In the genomic region with DNA sequence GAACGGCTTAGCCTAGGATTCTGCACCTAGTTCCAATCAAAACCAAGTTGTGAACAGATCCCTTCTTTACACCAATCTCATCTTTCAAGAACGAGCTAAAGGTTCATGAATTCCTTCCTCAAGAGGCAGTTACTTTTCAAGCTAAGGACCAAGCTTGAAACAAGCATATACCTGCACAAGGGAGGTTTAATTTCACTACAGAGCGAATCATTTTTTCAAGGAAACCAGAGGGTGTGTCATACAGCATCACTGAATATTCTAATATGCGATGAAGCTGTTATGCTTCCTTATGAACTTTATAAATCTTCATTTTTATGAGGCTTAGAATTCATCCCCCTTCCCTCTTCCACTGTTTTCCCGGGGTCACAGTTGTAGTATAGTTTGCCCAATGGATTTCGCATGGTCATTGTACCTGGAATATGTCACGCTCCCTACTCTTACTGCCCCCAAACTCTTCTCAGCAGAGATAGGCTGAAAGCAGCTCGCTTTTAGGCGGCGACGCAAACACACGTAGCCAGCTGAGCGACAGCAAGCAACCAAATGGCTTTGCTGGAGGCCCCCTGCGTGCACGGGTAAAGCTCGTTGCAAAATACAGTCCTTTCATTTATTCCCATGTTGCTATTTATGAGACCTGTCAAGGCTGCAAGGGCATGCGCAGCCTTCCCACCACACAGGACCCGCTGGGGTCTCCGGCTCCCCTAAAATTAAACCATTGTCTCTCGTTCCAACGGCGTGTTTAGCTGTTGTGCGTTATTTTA, we compare ENCODE assay signal across 8 cellular contexts. TPM values are rescaled to one million over a fixed set of nuclear protein-coding genes. Genes with fewer than 3 reads are reported as not detected.
A peak's percentile ranks its signal among the peaks of the same experiment; 100 is the strongest.
DNase-seq lines count a peak whose midpoint lies in the region; ATAC-seq, FAIRE-seq and TF ChIP-seq lines count a peak whose summit lies in the region.

No MANE protein-coding gene starts in this region.

- no peak overlapping the region for H2AFZ ChIP-seq in HepG2 (ENCODE audit: low read length)

- peaks cover 13% of the 10 kb centered on the region for H3K4me1 Mint-ChIP-seq in WTC11

- in situ Hi-C loops in HepG2 (cut with HindIII; ENCODE audit: extremely low pct_ligation_motif_present, low pct_unique_long_range_greater_than_20kb), result no loop called here

- H3K4me2 ChIP-seq in HepG2 (ENCODE audit: low read depth, low read length), result peak overlapping the region; percentile 85

- H3K36me3 ChIP-seq in colonic mucosa (no peaks in the 10 kb centered on the region), HepG2 (replicated peaks in 1 of 2; ENCODE audit: control insufficient read depth in 1 of 2, insufficient read depth in 2 of 2, low read length in 2 of 2) (peaks cover 1 to 15% of the 10 kb centered on the region in 2 experiments; a peak in 2 of 5 replicates)

- no TSS peak for BruUV-seq in HepG2 (replicated peaks; lab: Mats Ljungman, UMichigan)

- H3K27me3 ChIP-seq in colonic mucosa (no peaks in the 10 kb centered on the region), HepG2 (ENCODE audit: control insufficient read depth in 1 of 2, insufficient read depth in 2 of 2, low read length in 2 of 2) (no peaks in the 10 kb centered on the region; a peak in 1 of 5 replicates)

- H3K79me2 ChIP-seq in HepG2 (ENCODE audit: insufficient read depth, low read length), result peaks cover 42% of the 10 kb centered on the region

- H3K27ac Mint-ChIP-seq in WTC11, result peak overlapping the region; percentile 29; the same call in 1 of the 2 replicates

- H3K4me3 ChIP-seq in GM12865 (ENCODE audit: low read depth, low read length) (peak overlapping the region; percentile 84), colonic mucosa (peak overlapping the region; percentile 98), HepG2 (replicated peaks in 1 of 3; ENCODE audit: insufficient read depth in 1 of 3, low read depth in 2 of 3, low read length in 3 of 3) (peak overlapping the region; percentile 90 to 94 (median 90))

- H3K4me1 ChIP-seq in colonic mucosa, result peaks cover 5% of the 10 kb centered on the region
- peaks cover 72% of the 10 kb centered on the region for H3K4me1 ChIP-seq in HepG2 (ENCODE audit: insufficient read depth, low read length)

- ATAC-seq in HG02885 (IDR thresholded peaks at IDR 0.05; ENCODE audit: poor library complexity, unreplicated experiment), result peak; percentile 37
- ATAC-seq in WTC11, result peak; percentile 7; the same call in 1 of the 2 replicates
- peak; percentile 60 for ATAC-seq in HepG2

- TF ChIP-seq POLR2A in HepG2 (IDR thresholded peaks at IDR 0.05; ENCODE audit: insufficient read depth in 1 of 2, low read depth in 2 of 2, low read length in 2 of 2), result peak; percentile 53 to 54; a peak in 3 of 4 replicates

- H3K4me3 Mint-ChIP-seq in WTC11, result peak overlapping the region; percentile 86

- FAIRE-seq in HepG2 (lab: Jason Lieb, UNC), result peak; percentile 39

- H3K27me3 Mint-ChIP-seq in WTC11 (ENCODE audit: low read depth), result no peaks in the 10 kb centered on the region

- no peaks in the 10 kb centered on the region for H3K9me3 ChIP-seq in colonic mucosa
- no peaks in the 10 kb centered on the region for H3K9me3 ChIP-seq in HepG2 (ENCODE audit: low read length)

- DNase-seq in GM12865 (ENCODE audit: low read depth) (peak; percentile 73), NCI-H2081 treated with DMSO at 0.1 percent for 48 hours (lab: John Stamatoyannopoulos, UW) (peak; percentile 79), WTC11 (ENCODE audit: low spot score) (peak; percentile 54), colonic mucosa (peak; percentile 44), HepG2 (ENCODE audit: low spot score) (peak; percentile 62), GM19240 (ENCODE audit: insufficient read length, low spot score) (no peak)
- peak; percentile 28 to 49 (median 45) for DNase-seq in stimulated activated CD4-positive, alpha-beta T cell treated with anti-CD3 and anti-CD28 coated beads, TNF-alpha, amount 100 ng/mL, for 48 hours (ENCODE audit: low read depth in 3 of 3)

- POLR2A ChIA-PET in WTC11 (lab: Charles Lee) (interaction anchor here (1.8 kb wide), 1 partner anchor 90 kb away, joined by 5 read pairs; a partner anchor contains a TSS), HepG2 (lab: Yijun Ruan, JAX) (interaction anchor here (0.9 to 4.5 kb wide), 6 partner anchors 10 to 93 kb away, joined by 3 to 57 read pairs (median 8); a partner anchor contains a TSS)

- H3K9ac ChIP-seq in colonic mucosa (ENCODE audit: low read depth in 2 of 2, low read length in 2 of 2) (peak overlapping the region; percentile 60 to 85), HepG2 (ENCODE audit: insufficient read depth, low read depth, low read length) (peak overlapping the region; percentile 85)

- peaks cover 15% of the 10 kb centered on the region for H3K36me3 Mint-ChIP-seq in WTC11

- H3K9me3 Mint-ChIP-seq in WTC11, result no peaks in the 10 kb centered on the region

- TF ChIP-seq EP300 in HepG2 (IDR thresholded peaks at IDR 0.05; ENCODE audit: low read depth in 2 of 2, low read length in 2 of 2), result no peak
- TF ChIP-seq EP300 in HepG2 (CRISPR knock-in tag; IDR thresholded peaks at IDR 0.05; ENCODE audit: borderline replicate concordance), result no peak

- H3K27ac ChIP-seq in colonic mucosa (peak overlapping the region; percentile 86), HepG2 (ENCODE audit: extremely low read length, insufficient read depth, low read length) (peak overlapping the region; percentile 83)

- intact Hi-C loops in colonic mucosa (cut with DNase I) (loop anchor here (5.0 kb wide), 1 partner anchor 91 kb away; a partner anchor contains a TSS), HepG2 (cut with micrococcal nuclease; ENCODE audit: unreplicated experiment) (loop anchor here (1.0 to 10.0 kb wide), 4 partner anchors 12 to 1224 kb away; a partner anchor contains a TSS)

- TF ChIP-seq CTCF in GM12865 (IDR thresholded peaks at IDR 0.05; ENCODE audit: insufficient read depth, low read depth, low read length, missing control alignments), result no peak
- TF ChIP-seq CTCF in WTC11 (IDR thresholded peaks at IDR 0.05), result no peak
- TF ChIP-seq CTCF in colonic mucosa (IDR thresholded peaks at IDR 0.05), result no peak
- no peak for TF ChIP-seq CTCF in HepG2 (CRISPR knock-in tag; IDR thresholded peaks at IDR 0.05)

- no peak for TF ChIP-seq RAD21 in HepG2 (CRISPR knock-in tag; IDR thresholded peaks at IDR 0.05)

- H4K20me1 ChIP-seq in HepG2 (ENCODE audit: insufficient read depth, low read length), result no peaks in the 10 kb centered on the region

- CTCF ChIA-PET in WTC11 (lab: Charles Lee) (interaction anchor here (0.9 to 4.0 kb wide), 6 partner anchors 27 to 224 kb away, joined by 3 to 58 read pairs (median 7); a partner anchor contains a TSS), HepG2 (lab: Yijun Ruan, JAX; ENCODE audit: low intra/inter-chr PET ratio, low total read pairs) (no interaction called here)

- 2% methylated on average over 23 of the region's 23 CpGs for WGBS in HepG2 (ENCODE audit: low lambda C conversion rate)

RNA-seq across cellular contexts. Expression of a gene that starts 0.8 kb away (rescaled TPM):
- total RNA-seq in WTC11 (2021), result 4.3 to 5.6 TPM (median 4.9 TPM) in 3 replicates
- total RNA-seq in colonic mucosa, result 10 to 100 TPM; 12.7 to 17.5 TPM
- total RNA-seq in HepG2 (2016; rRNA removed; fragmentation: Illumina TruSeq; extraction: Trizol), result 1.8 and 4.7 TPM in 2 replicates
- total RNA-seq in HepG2 (2016; cell fraction: cytosol; rRNA removed; fragmentation: Illumina TruSeq; extraction: Trizol; ENCODE audit: low read depth), result 0.51 and 0.88 TPM in 2 replicates
- 1.9 and 2.6 TPM in 2 replicates for total RNA-seq in HepG2 (2016; cell fraction: insoluble cytoplasmic fraction; rRNA removed; fragmentation: Illumina TruSeq; extraction: Trizol)
- 0.83 and 1.1 TPM in 2 replicates for total RNA-seq in HepG2 (2016; cell fraction: membrane; rRNA removed; fragmentation: Illumina TruSeq; extraction: Trizol)
- 6.0 and 7.7 TPM in 2 replicates for total RNA-seq in HepG2 (2016; cell fraction: nucleus; rRNA removed; fragmentation: Illumina TruSeq; extraction: Trizol)
- polyA plus RNA-seq in HepG2 (2011; rRNA removed), result 2.0 TPM in 2 replicates
- 0.43 and 0.82 TPM in 2 replicates for polyA plus RNA-seq in HepG2 (2011; cell fraction: cytosol; rRNA removed)
- polyA plus RNA-seq in HepG2 (2011; cell fraction: nucleus; rRNA removed), result 2.0 and 2.2 TPM in 2 replicates
- 2.1 and 2.8 TPM in 2 replicates for polyA plus RNA-seq in HepG2 (2012)
- polyA plus RNA-seq in HepG2 (2016; cell fraction: cytosol; fragmentation: Illumina TruSeq; extraction: Trizol; ENCODE audit: low read depth), result 0.12 and 0.41 TPM in 2 replicates
- polyA plus RNA-seq in HepG2 (2016; cell fraction: insoluble cytoplasmic fraction; fragmentation: Illumina TruSeq; extraction: Trizol; ENCODE audit: low read depth), result 1.1 and 1.2 TPM in 2 replicates
- polyA plus RNA-seq in HepG2 (2016; cell fraction: membrane; fragmentation: Illumina TruSeq; extraction: Trizol; ENCODE audit: low read depth), result 0.27 and 0.40 TPM in 2 replicates
- 4.2 and 5.2 TPM in 2 replicates for polyA plus RNA-seq in HepG2 (2016; cell fraction: nucleus; fragmentation: Illumina TruSeq; extraction: Trizol; ENCODE audit: insufficient read depth, low read depth)
- 3.3 and 13.6 TPM in 2 replicates for polyA minus RNA-seq in HepG2 (2011; rRNA and poly(A)+ RNA removed; ENCODE audit: low replicate concordance)
- 2.8 and 4.0 TPM in 2 replicates for polyA minus RNA-seq in HepG2 (2011; cell fraction: cytosol; rRNA and poly(A)+ RNA removed)
- 6.8 and 9.4 TPM in 2 replicates for polyA minus RNA-seq in HepG2 (2011; cell fraction: nucleus; rRNA and poly(A)+ RNA removed)

RNA-seq across cellular contexts. Expression of a gene that starts 1.1 kb away (rescaled TPM):
- total RNA-seq in WTC11 (2021), result 64.2 to 68.0 TPM (median 66.4 TPM) in 3 replicates
- 10 to 100 TPM; 20.2 to 54.6 TPM for total RNA-seq in colonic mucosa
- 84.1 and 121 TPM in 2 replicates for total RNA-seq in HepG2 (2016; rRNA removed; fragmentation: Illumina TruSeq; extraction: Trizol)
- 34.3 and 35.7 TPM in 2 replicates for total RNA-seq in HepG2 (2016; cell fraction: cytosol; rRNA removed; fragmentation: Illumina TruSeq; extraction: Trizol; ENCODE audit: low read depth)
- 83.8 and 119 TPM in 2 replicates for total RNA-seq in HepG2 (2016; cell fraction: insoluble cytoplasmic fraction; rRNA removed; fragmentation: Illumina TruSeq; extraction: Trizol)
- 103 and 105 TPM in 2 replicates for total RNA-seq in HepG2 (2016; cell fraction: membrane; rRNA removed; fragmentation: Illumina TruSeq; extraction: Trizol)
- 51.9 and 54.0 TPM in 2 replicates for total RNA-seq in HepG2 (2016; cell fraction: nucleus; rRNA removed; fragmentation: Illumina TruSeq; extraction: Trizol)
- polyA plus RNA-seq in HepG2 (2011; rRNA removed), result 24.7 and 29.6 TPM in 2 replicates
- 20.2 and 23.0 TPM in 2 replicates for polyA plus RNA-seq in HepG2 (2011; cell fraction: cytosol; rRNA removed)
- polyA plus RNA-seq in HepG2 (2011; cell fraction: nucleus; rRNA removed), result 19.4 and 21.5 TPM in 2 replicates
- polyA plus RNA-seq in HepG2 (2012), result 16.6 and 29.1 TPM in 2 replicates
- 24.9 and 29.5 TPM in 2 replicates for polyA plus RNA-seq in HepG2 (2016; cell fraction: cytosol; fragmentation: Illumina TruSeq; extraction: Trizol; ENCODE audit: low read depth)
- polyA plus RNA-seq in HepG2 (2016; cell fraction: insoluble cytoplasmic fraction; fragmentation: Illumina TruSeq; extraction: Trizol; ENCODE audit: low read depth), result 84.4 and 87.1 TPM in 2 replicates
- 49.9 and 54.3 TPM in 2 replicates for polyA plus RNA-seq in HepG2 (2016; cell fraction: membrane; fragmentation: Illumina TruSeq; extraction: Trizol; ENCODE audit: low read depth)
- 55.5 and 56.1 TPM in 2 replicates for polyA plus RNA-seq in HepG2 (2016; cell fraction: nucleus; fragmentation: Illumina TruSeq; extraction: Trizol; ENCODE audit: insufficient read depth, low read depth)
- polyA minus RNA-seq in HepG2 (2011; rRNA and poly(A)+ RNA removed; ENCODE audit: low replicate concordance), result 46.3 and 180 TPM in 2 replicates
- 23.5 and 24.9 TPM in 2 replicates for polyA minus RNA-seq in HepG2 (2011; cell fraction: cytosol; rRNA and poly(A)+ RNA removed)
- 30.7 and 31.5 TPM in 2 replicates for polyA minus RNA-seq in HepG2 (2011; cell fraction: nucleus; rRNA and poly(A)+ RNA removed)

Comparison
In these comparisons a context has a peak if more than half of its experiments do, and no peak if none do; other contexts are left out.
1. ATAC-seq: peak in every context shown above with its lines; median percentile 60 in HepG2; 37 in HG02885; 7 in WTC11.